ENCODE assay signal across 8 cellular contexts in the genomic region with DNA sequence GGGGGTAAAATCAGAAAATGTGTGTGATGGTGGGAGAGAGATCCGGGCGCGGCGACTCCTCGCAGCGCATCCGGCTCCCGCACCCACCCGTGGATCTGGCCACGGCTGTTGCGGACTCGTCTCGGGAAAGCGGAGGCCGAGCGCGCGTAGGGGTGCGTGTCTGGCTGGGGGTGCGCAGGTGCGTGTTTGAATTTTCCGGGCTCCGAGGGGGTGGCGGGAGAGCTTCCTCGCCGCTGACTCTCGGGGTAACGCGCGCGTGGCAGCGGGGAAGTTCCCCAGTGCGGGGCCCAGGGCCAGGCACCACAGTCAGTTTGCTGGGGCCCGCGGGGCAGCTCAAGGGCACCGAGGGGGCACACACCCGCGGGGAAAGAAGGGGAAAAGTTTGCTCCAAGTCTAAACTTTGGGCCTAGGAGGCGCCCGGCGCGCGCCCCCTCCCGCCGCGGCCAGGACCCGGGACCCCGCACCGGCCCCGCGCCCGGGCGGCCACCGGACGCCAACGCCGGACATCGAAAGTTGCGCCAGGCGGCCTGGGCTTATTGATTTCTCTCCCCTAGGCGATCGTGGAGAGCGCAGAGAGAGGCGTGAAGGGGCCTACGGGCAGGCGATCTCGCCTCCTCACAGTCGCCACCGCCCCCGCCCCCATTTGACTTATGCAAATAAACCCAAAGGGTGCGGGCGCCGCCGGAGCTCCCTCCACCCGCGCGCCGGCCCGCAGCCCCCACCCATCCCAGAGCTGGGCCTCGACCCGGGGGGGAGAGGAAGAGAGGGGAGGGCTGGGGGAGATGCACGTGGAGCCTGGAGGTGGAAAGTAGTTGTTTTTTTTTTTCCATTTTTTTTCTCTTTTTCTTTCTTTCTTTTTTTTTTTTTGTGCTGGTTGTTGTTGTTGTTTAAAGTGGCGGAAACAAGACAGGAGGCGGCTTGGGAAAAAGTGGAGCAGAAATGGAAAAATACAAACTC. TPM values are rescaled to one million over a fixed set of nuclear protein-coding genes. Genes with fewer than 3 reads are reported as not detected.
DNase-seq lines count a peak whose midpoint lies in the region; TF ChIP-seq lines count a peak whose summit lies in the region.

No MANE protein-coding gene starts in this region.

- DNase-seq in NCI-H2227 (lab: John Stamatoyannopoulos, UW; ENCODE audit: unreplicated experiment) = peak; percentile 27
- DNase-seq in NCI-H2227 treated with DMSO at 0.1 percent for 48 hours (lab: John Stamatoyannopoulos, UW) = no peak
- peak; percentile 18 for DNase-seq in NCI-H774 (lab: John Stamatoyannopoulos, UW)
- peak; percentile 50 for DNase-seq in activated T-cell treated with anti-CD3 and anti-CD28 coated beads for 1 hour (ENCODE audit: low read depth)
- no peak for DNase-seq in epithelial cell of proximal tubule (ENCODE audit: low read depth)
- DNase-seq in stimulated activated CD8-positive, alpha-beta memory T cell treated with anti-CD3 and anti-CD28 coated beads, Interleukin-7, amount 100 ng/mL, for 4 hours (ENCODE audit: low read depth in 2 of 2) = peak; percentile 54 to 71
- DNase-seq in cerebellar nuclear complex (lab: John Stamatoyannopoulos, UW) = no peak

- peak overlapping the region; percentile 87 for H3K4me3 ChIP-seq in epithelial cell of proximal tubule (ENCODE audit: low read depth, low read length)
- H3K4me3 ChIP-seq in mucosa of stomach (ENCODE audit: low read length) = peak overlapping the region; percentile 53

- H3K36me3 ChIP-seq in mucosa of stomach (ENCODE audit: control insufficient read depth, insufficient read depth, low read length) = no peaks in the 10 kb centered on the region

- TF ChIP-seq CTCF in epithelial cell of proximal tubule (conservative IDR thresholded peaks at IDR 0.05; ENCODE audit: low read depth, low read length) = no peak

- no peaks in the 10 kb centered on the region for H3K9me3 ChIP-seq in mucosa of stomach (ENCODE audit: control insufficient read depth, low read length)

- H3K4me1 ChIP-seq in mucosa of stomach (ENCODE audit: control insufficient read depth, insufficient read depth, low read length) = peaks cover 18% of the 10 kb centered on the region

- H3K9ac ChIP-seq in mucosa of stomach (ENCODE audit: low read length) = peak overlapping the region; percentile 83

- H3K27me3 ChIP-seq in mucosa of stomach (ENCODE audit: control insufficient read depth, insufficient read depth, low read length) = no peaks in the 10 kb centered on the region

RNA-seq across cellular contexts. Expression of gene FOXP1, which starts 0.6 kb away (rescaled TPM):
- total RNA-seq in epithelial cell of proximal tubule = 26.1 and 63.9 TPM in 2 replicates

Comparison
In these comparisons a context has a peak if more than half of its experiments do, and no peak if none do; other contexts are left out.
1. DNase-seq: peak in NCI-H2227 (single experiment), NCI-H774 (single experiment), activated T-cell treated with anti-CD3 and anti-CD28 coated beads for 1 hour (single experiment) and stimulated activated CD8-positive, alpha-beta memory T cell treated with anti-CD3 and anti-CD28 coated beads, Interleukin-7, amount 100 ng/mL, for 4 hours (2 of 2); none in NCI-H2227 treated with DMSO at 0.1 percent for 48 hours (single experiment), epithelial cell of proximal tubule (single experiment) and cerebellar nuclear complex (0 of 2).